ENCODE assay signal across 8 cellular contexts in genomic region chr18:67199993-67200617, GRCh38.
A peak's percentile ranks its signal among the peaks of the same experiment; 100 is the strongest.
DNase-seq lines count a peak whose midpoint lies in the region; ATAC-seq, FAIRE-seq and TF ChIP-seq lines count a peak whose summit lies in the region.

No MANE protein-coding gene starts in this region.

- H3K27ac Mint-ChIP-seq in type B pancreatic cell, result no peak overlapping the region

- H3K4me1 Mint-ChIP-seq in type B pancreatic cell (ENCODE audit: unreplicated experiment), result no peaks in the 10 kb centered on the region

- FAIRE-seq in islet of Langerhans (lab: Jason Lieb, UNC), result peak; percentile 97

- in situ Hi-C loops in astrocyte of the spinal cord (cut with HindIII; ENCODE audit: low sequenced_read_pairs), result no loop called here

- H3K36me3 Mint-ChIP-seq in type B pancreatic cell, result no peaks in the 10 kb centered on the region

- DNase-seq in DMS 273 treated with DMSO at 0.1 percent for 48 hours (lab: John Stamatoyannopoulos, UW), result peak; percentile 2
- peak; percentile 58 for DNase-seq in NCI-H2196 (lab: John Stamatoyannopoulos, UW; ENCODE audit: unreplicated experiment)
- peak; percentile 73 for DNase-seq in astrocyte of the spinal cord (ENCODE audit: low read depth, low spot score)
- no peak for DNase-seq in type B pancreatic cell (ENCODE audit: extremely low spot score, unreplicated experiment)
- no peak for DNase-seq in activated CD4-positive, alpha-beta T cell treated with anti-CD3 and anti-CD28 coated beads, Interleukin-2, amount 50 U/mL, for 1 hour

- no peak overlapping the region for H3K4me3 ChIP-seq in astrocyte of the spinal cord (ENCODE audit: low read depth, low read length)

- H3K4me3 Mint-ChIP-seq in type B pancreatic cell, result no peak overlapping the region

- no peaks in the 10 kb centered on the region for H3K9me3 Mint-ChIP-seq in type B pancreatic cell

- peak; percentile 51 for TF ChIP-seq CTCF in astrocyte of the spinal cord (IDR thresholded peaks at IDR 0.05; ENCODE audit: low read depth, low read length)
- TF ChIP-seq CTCF in type B pancreatic cell (conservative IDR thresholded peaks at IDR 0.05), result peak; percentile 86

- no peaks in the 10 kb centered on the region for H3K27me3 Mint-ChIP-seq in type B pancreatic cell

- peak; percentile 93 for ATAC-seq in GM19328 (IDR thresholded peaks at IDR 0.05; ENCODE audit: unreplicated experiment)
- peak; percentile 95 for ATAC-seq in HG03175 (IDR thresholded peaks at IDR 0.05; ENCODE audit: unreplicated experiment)

Comparison
In these comparisons a context has a peak if more than half of its experiments do, and no peak if none do; other contexts are left out.
1. DNase-seq: peak in DMS 273 treated with DMSO at 0.1 percent for 48 hours (single experiment), NCI-H2196 (single experiment) and astrocyte of the spinal cord (single experiment); none in type B pancreatic cell (single experiment) and activated CD4-positive, alpha-beta T cell treated with anti-CD3 and anti-CD28 coated beads, Interleukin-2, amount 50 U/mL, for 1 hour (single experiment).